ENCODE assay signal across 8 cellular contexts in the genomic region with DNA sequence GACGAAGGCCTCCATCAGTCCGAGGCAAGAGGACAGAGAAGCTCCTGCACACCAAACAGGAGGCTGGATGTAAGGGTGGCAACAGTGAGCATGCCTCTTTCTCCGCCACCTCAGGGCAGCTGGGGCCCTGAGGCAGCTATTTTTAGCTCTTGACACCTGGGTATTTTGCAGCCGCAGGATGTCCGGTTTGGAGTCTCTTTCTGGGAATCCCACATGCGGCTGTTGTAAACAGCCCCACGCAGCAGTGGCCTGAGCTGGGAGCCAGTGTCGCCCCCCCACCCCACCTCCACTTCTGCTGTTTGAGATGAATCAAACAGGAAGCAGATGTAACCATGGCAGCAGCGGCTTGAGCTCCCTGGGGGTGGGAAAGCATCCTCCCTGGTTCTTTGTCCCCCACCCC. TPM values are rescaled to one million over a fixed set of nuclear protein-coding genes. Genes with fewer than 3 reads are reported as not detected.
DNase-seq lines count a peak whose midpoint lies in the region; ATAC-seq, FAIRE-seq and TF ChIP-seq lines count a peak whose summit lies in the region.

No MANE protein-coding gene starts in this region.

- H3K4me3 ChIP-seq in transverse colon: no peak overlapping the region

- peak overlapping the region; percentile 93 to 97 (median 96) for H3K27ac ChIP-seq in transverse colon

- H3K27me3 Mint-ChIP-seq in dendritic cell treated with granulocyte-macrophage colony-stimulating factor and Interleukin-4, amounts not matched to agents 40 ng/mL and 50 ng/mL, for 4 days: no peaks in the 10 kb centered on the region
- no peaks in the 10 kb centered on the region for H3K27me3 Mint-ChIP-seq in osteocyte (ENCODE audit: unreplicated experiment)

- H3K4me1 ChIP-seq in transverse colon: peaks cover 74 to 98% (median 93%) of the 10 kb centered on the region in 4 donors

- no peaks in the 10 kb centered on the region for H3K27me3 ChIP-seq in transverse colon

- 46% methylated on average over 9 of the region's 9 CpGs; no CpG with 5 or more reads in 1 of the 2 donors for whole genome bisulfite sequencing in transverse colon (ENCODE audit: low coverage in 1 of 2), 2 donors

- ATAC-seq in GM18499 (IDR thresholded peaks at IDR 0.05; ENCODE audit: insufficient read depth, unreplicated experiment) (peak; percentile 38), HG03432 (IDR thresholded peaks at IDR 0.05; ENCODE audit: unreplicated experiment) (peak; percentile 44)

- DNase-seq in activated CD4-positive, alpha-beta T cell treated with anti-CD3 and anti-CD28 coated beads for 24 hours (ENCODE audit: low read depth in 2 of 2): peak; percentile 53 to 80
- DNase-seq in osteocyte (ENCODE audit: extremely low spot score, unreplicated experiment): no peak
- DNase-seq in transverse colon: peak; percentile 79
- no peak for DNase-seq in NCI-H2107 treated with DMSO at 0.1 percent for 48 hours (lab: John Stamatoyannopoulos, UW; ENCODE audit: unreplicated experiment)
- DNase-seq in urothelium cell line (ENCODE audit: low spot score): no peak

- H3K9me3 ChIP-seq in transverse colon: no peaks in the 10 kb centered on the region

- no peak for FAIRE-seq in urothelium cell line (lab: Jason Lieb, UNC)

- H3K36me3 Mint-ChIP-seq in dendritic cell treated with granulocyte-macrophage colony-stimulating factor and Interleukin-4, amounts not matched to agents 40 ng/mL and 50 ng/mL, for 4 days (ENCODE audit: low read depth): peaks cover 13% of the 10 kb centered on the region
- peaks cover 10% of the 10 kb centered on the region for H3K36me3 Mint-ChIP-seq in osteocyte (ENCODE audit: unreplicated experiment)

- H3K36me3 ChIP-seq in transverse colon: no peaks in the 10 kb centered on the region

- peak overlapping the region; percentile 27 for H3K4me3 Mint-ChIP-seq in dendritic cell treated with granulocyte-macrophage colony-stimulating factor and Interleukin-4, amounts not matched to agents 40 ng/mL and 50 ng/mL, for 4 days
- H3K4me3 Mint-ChIP-seq in osteocyte (ENCODE audit: unreplicated experiment): no peak overlapping the region

- intact Hi-C loops in dendritic cell treated with granulocyte-macrophage colony-stimulating factor and Interleukin-4, amounts not matched to agents 40 ng/mL and 50 ng/mL, for 4 days (cut with micrococcal nuclease): no loop called here
- intact Hi-C loops in transverse colon (cut with DNase I; ENCODE audit: low total_unique reads): no loop called here

- H3K27ac Mint-ChIP-seq in dendritic cell treated with granulocyte-macrophage colony-stimulating factor and Interleukin-4, amounts not matched to agents 40 ng/mL and 50 ng/mL, for 4 days: peak overlapping the region; percentile 92
- peak overlapping the region; percentile 86 for H3K27ac Mint-ChIP-seq in osteocyte (ENCODE audit: unreplicated experiment)

- in situ Hi-C loops in transverse colon (cut with MboI; ENCODE audit: low pct_ligation_motif_present in 1 of 4, low pct_unique_long_range_greater_than_20kb in 1 of 4, low sequenced_read_pairs in 3 of 4): no loop called here

- no peak for TF ChIP-seq POLR2A in transverse colon (IDR thresholded peaks at IDR 0.05)

- no peaks in the 10 kb centered on the region for H3K9me3 Mint-ChIP-seq in dendritic cell treated with granulocyte-macrophage colony-stimulating factor and Interleukin-4, amounts not matched to agents 40 ng/mL and 50 ng/mL, for 4 days
- no peaks in the 10 kb centered on the region for H3K9me3 Mint-ChIP-seq in osteocyte (ENCODE audit: unreplicated experiment)

- peaks cover 97% of the 10 kb centered on the region for H3K4me1 Mint-ChIP-seq in dendritic cell treated with granulocyte-macrophage colony-stimulating factor and Interleukin-4, amounts not matched to agents 40 ng/mL and 50 ng/mL, for 4 days (ENCODE audit: low read depth)
- peaks cover 76% of the 10 kb centered on the region for H3K4me1 Mint-ChIP-seq in osteocyte (ENCODE audit: unreplicated experiment)

- TF ChIP-seq CTCF in osteocyte (IDR thresholded peaks at IDR 0.05) (no peak), transverse colon (IDR thresholded peaks at IDR 0.05) (no peak)

- TF ChIP-seq EP300 in transverse colon (IDR thresholded peaks at IDR 0.05; ENCODE audit: low read depth): peak; percentile 64

RNA-seq across cellular contexts. Expression of gene HDAC7, which starts 11.7 kb away (rescaled TPM):
- total RNA-seq in osteocyte: 114 and 120 TPM in 2 replicates
- total RNA-seq in transverse colon: 100 to 1,000 TPM in 1 of 4 donors, 10 to 100 TPM in 3; 19.4 to 133 (median 28.3) TPM

RNA-seq across cellular contexts. Expression of gene SLC48A1, which starts 35.0 kb away (rescaled TPM):
- total RNA-seq in osteocyte (21.2 and 21.6 TPM in 2 replicates), transverse colon (10 to 100 TPM; 19.9 to 76.7 (median 23.1) TPM)

RNA-seq across cellular contexts. Expression of gene RAPGEF3, which starts 49.4 kb away (rescaled TPM):
- total RNA-seq in osteocyte: 1.2 and 1.9 TPM in 2 replicates
- total RNA-seq in transverse colon: 10 to 100 TPM in 2 of 4 donors, 1 to 10 TPM in 2; 8.1 to 51.7 (median 24.6) TPM

Comparison
In these comparisons a context has a peak if more than half of its experiments do, and no peak if none do; other contexts are left out.
1. DNase-seq: peak in activated CD4-positive, alpha-beta T cell treated with anti-CD3 and anti-CD28 coated beads for 24 hours (2 of 2) and transverse colon (single experiment); none in osteocyte (single experiment), NCI-H2107 treated with DMSO at 0.1 percent for 48 hours (single experiment) and urothelium cell line (single experiment).